1 cellular context compared by ENCODE assay signal in the genomic region with DNA sequence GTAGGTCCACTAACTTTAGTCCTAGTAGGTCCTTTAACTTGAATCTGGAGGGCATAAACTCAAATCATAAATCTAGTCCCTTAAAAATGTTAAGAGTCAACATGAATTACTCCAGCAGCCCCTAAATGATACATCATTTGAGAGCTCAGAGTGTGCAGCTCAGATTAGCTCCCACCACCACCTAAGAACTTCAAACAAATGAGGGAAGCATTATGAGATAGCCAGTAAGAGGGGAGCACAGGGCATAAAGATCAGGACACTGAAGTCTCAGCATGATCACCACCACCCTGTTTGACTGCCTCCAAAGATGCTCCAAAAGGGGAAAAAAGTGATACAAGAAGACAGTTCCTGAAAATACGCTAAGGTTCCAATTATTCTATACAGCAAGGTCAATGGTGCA.
TF ChIP-seq lines count a peak whose summit lies in the region.

No MANE protein-coding gene starts in this region.

TF ChIP-seq in GM12878, 131 proteins besides CTCF, POLR2A, EP300 and RAD21:
- TF ChIP-seq, protein P1, sequence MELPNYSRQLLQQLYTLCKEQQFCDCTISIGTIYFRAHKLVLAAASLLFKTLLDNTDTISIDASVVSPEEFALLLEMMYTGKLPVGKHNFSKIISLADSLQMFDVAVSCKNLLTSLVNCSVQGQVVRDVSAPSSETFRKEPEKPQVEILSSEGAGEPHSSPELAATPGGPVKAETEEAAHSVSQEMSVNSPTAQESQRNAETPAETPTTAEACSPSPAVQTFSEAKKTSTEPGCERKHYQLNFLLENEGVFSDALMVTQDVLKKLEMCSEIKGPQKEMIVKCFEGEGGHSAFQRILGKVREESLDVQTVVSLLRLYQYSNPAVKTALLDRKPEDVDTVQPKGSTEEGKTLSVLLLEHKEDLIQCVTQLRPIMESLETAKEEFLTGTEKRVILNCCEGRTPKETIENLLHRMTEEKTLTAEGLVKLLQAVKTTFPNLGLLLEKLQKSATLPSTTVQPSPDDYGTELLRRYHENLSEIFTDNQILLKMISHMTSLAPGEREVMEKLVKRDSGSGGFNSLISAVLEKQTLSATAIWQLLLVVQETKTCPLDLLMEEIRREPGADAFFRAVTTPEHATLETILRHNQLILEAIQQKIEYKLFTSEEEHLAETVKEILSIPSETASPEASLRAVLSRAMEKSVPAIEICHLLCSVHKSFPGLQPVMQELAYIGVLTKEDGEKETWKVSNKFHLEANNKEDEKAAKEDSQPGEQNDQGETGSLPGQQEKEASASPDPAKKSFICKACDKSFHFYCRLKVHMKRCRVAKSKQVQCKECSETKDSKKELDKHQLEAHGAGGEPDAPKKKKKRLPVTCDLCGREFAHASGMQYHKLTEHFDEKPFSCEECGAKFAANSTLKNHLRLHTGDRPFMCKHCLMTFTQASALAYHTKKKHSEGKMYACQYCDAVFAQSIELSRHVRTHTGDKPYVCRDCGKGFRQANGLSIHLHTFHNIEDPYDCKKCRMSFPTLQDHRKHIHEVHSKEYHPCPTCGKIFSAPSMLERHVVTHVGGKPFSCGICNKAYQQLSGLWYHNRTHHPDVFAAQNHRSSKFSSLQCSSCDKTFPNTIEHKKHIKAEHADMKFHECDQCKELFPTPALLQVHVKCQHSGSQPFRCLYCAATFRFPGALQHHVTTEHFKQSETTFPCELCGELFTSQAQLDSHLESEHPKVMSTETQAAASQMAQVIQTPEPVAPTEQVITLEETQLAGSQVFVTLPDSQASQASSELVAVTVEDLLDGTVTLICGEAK (IDR thresholded peaks at IDR 0.05; ENCODE audit: borderline replicate concordance) = no peak
- TF ChIP-seq, protein P2, sequence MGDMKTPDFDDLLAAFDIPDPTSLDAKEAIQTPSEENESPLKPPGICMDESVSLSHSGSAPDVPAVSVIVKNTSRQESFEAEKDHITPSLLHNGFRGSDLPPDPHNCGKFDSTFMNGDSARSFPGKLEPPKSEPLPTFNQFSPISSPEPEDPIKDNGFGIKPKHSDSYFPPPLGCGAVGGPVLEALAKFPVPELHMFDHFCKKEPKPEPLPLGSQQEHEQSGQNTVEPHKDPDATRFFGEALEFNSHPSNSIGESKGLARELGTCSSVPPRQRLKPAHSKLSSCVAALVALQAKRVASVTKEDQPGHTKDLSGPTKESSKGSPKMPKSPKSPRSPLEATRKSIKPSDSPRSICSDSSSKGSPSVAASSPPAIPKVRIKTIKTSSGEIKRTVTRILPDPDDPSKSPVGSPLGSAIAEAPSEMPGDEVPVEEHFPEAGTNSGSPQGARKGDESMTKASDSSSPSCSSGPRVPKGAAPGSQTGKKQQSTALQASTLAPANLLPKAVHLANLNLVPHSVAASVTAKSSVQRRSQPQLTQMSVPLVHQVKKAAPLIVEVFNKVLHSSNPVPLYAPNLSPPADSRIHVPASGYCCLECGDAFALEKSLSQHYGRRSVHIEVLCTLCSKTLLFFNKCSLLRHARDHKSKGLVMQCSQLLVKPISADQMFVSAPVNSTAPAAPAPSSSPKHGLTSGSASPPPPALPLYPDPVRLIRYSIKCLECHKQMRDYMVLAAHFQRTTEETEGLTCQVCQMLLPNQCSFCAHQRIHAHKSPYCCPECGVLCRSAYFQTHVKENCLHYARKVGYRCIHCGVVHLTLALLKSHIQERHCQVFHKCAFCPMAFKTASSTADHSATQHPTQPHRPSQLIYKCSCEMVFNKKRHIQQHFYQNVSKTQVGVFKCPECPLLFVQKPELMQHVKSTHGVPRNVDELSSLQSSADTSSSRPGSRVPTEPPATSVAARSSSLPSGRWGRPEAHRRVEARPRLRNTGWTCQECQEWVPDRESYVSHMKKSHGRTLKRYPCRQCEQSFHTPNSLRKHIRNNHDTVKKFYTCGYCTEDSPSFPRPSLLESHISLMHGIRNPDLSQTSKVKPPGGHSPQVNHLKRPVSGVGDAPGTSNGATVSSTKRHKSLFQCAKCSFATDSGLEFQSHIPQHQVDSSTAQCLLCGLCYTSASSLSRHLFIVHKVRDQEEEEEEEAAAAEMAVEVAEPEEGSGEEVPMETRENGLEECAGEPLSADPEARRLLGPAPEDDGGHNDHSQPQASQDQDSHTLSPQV (IDR thresholded peaks at IDR 0.05) = no peak
- TF ChIP-seq, protein P3, sequence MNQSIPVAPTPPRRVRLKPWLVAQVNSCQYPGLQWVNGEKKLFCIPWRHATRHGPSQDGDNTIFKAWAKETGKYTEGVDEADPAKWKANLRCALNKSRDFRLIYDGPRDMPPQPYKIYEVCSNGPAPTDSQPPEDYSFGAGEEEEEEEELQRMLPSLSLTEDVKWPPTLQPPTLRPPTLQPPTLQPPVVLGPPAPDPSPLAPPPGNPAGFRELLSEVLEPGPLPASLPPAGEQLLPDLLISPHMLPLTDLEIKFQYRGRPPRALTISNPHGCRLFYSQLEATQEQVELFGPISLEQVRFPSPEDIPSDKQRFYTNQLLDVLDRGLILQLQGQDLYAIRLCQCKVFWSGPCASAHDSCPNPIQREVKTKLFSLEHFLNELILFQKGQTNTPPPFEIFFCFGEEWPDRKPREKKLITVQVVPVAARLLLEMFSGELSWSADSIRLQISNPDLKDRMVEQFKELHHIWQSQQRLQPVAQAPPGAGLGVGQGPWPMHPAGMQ (IDR thresholded peaks at IDR 0.05; ENCODE audit: borderline replicate concordance) = no peak
- TF ChIP-seq IKZF2 (IDR thresholded peaks at IDR 0.05) (no peak), ZNF217 (IDR thresholded peaks at IDR 0.05) (no peak), ZSCAN29 (IDR thresholded peaks at IDR 0.05) (no peak), BRCA1 (IDR thresholded peaks at IDR 0.05; ENCODE audit: low read depth, low read length) (no peak), MEF2A (IDR thresholded peaks at IDR 0.05; ENCODE audit: insufficient read depth, low read depth, low read length) (no peak), CBX5 (IDR thresholded peaks at IDR 0.05; ENCODE audit: low read depth) (no peak), MXI1 (IDR thresholded peaks at IDR 0.05; ENCODE audit: low read depth, low read length) (no peak), JUNB (IDR thresholded peaks at IDR 0.05) (no peak), RB1 (IDR thresholded peaks at IDR 0.05; ENCODE audit: borderline replicate concordance) (no peak)
- TF ChIP-seq, protein P4, sequence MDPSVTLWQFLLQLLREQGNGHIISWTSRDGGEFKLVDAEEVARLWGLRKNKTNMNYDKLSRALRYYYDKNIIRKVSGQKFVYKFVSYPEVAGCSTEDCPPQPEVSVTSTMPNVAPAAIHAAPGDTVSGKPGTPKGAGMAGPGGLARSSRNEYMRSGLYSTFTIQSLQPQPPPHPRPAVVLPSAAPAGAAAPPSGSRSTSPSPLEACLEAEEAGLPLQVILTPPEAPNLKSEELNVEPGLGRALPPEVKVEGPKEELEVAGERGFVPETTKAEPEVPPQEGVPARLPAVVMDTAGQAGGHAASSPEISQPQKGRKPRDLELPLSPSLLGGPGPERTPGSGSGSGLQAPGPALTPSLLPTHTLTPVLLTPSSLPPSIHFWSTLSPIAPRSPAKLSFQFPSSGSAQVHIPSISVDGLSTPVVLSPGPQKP (IDR thresholded peaks at IDR 0.05; ENCODE audit: low read depth, low read length) = no peak
- TF ChIP-seq, protein P5, sequence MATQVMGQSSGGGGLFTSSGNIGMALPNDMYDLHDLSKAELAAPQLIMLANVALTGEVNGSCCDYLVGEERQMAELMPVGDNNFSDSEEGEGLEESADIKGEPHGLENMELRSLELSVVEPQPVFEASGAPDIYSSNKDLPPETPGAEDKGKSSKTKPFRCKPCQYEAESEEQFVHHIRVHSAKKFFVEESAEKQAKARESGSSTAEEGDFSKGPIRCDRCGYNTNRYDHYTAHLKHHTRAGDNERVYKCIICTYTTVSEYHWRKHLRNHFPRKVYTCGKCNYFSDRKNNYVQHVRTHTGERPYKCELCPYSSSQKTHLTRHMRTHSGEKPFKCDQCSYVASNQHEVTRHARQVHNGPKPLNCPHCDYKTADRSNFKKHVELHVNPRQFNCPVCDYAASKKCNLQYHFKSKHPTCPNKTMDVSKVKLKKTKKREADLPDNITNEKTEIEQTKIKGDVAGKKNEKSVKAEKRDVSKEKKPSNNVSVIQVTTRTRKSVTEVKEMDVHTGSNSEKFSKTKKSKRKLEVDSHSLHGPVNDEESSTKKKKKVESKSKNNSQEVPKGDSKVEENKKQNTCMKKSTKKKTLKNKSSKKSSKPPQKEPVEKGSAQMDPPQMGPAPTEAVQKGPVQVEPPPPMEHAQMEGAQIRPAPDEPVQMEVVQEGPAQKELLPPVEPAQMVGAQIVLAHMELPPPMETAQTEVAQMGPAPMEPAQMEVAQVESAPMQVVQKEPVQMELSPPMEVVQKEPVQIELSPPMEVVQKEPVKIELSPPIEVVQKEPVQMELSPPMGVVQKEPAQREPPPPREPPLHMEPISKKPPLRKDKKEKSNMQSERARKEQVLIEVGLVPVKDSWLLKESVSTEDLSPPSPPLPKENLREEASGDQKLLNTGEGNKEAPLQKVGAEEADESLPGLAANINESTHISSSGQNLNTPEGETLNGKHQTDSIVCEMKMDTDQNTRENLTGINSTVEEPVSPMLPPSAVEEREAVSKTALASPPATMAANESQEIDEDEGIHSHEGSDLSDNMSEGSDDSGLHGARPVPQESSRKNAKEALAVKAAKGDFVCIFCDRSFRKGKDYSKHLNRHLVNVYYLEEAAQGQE (IDR thresholded peaks at IDR 0.05; ENCODE audit: low read depth, low read length) = no peak
- TF ChIP-seq, protein P6, sequence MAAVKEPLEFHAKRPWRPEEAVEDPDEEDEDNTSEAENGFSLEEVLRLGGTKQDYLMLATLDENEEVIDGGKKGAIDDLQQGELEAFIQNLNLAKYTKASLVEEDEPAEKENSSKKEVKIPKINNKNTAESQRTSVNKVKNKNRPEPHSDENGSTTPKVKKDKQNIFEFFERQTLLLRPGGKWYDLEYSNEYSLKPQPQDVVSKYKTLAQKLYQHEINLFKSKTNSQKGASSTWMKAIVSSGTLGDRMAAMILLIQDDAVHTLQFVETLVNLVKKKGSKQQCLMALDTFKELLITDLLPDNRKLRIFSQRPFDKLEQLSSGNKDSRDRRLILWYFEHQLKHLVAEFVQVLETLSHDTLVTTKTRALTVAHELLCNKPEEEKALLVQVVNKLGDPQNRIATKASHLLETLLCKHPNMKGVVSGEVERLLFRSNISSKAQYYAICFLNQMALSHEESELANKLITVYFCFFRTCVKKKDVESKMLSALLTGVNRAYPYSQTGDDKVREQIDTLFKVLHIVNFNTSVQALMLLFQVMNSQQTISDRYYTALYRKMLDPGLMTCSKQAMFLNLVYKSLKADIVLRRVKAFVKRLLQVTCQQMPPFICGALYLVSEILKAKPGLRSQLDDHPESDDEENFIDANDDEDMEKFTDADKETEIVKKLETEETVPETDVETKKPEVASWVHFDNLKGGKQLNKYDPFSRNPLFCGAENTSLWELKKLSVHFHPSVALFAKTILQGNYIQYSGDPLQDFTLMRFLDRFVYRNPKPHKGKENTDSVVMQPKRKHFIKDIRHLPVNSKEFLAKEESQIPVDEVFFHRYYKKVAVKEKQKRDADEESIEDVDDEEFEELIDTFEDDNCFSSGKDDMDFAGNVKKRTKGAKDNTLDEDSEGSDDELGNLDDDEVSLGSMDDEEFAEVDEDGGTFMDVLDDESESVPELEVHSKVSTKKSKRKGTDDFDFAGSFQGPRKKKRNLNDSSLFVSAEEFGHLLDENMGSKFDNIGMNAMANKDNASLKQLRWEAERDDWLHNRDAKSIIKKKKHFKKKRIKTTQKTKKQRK (IDR thresholded peaks at IDR 0.05; ENCODE audit: low read depth, low read length) = no peak
